In the genomic region with DNA sequence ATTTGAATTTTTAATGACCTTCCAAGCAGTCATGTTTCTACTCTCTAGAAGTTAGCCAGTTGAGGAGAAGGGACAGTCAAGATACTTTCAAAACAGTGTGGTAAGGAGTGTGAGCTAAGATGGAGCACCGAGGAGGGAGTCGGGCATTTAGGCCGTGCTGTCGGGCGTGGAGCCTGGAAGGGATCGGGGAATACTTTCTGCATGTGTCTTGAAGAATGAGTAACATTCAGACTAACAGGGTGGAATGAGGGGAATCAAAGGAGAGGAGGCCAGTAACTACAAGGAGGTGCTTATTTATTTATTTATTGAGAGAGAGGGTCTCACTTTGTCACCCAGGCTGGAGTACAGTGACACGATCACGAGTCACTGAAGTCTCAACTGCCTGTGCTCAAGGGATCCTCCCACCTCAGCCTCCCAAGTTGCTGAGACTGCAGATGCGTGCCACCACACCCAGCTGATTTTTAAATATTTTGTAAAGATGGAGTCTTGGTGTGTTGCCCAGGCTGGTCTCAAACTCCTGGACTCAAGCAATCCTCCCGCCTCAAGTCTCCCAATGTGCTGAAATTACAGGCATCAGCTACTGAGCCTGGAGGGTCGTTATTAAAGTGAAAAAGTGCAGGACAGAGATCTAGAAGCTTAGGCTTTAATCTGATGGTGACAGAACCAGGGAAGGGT, we compare ENCODE assay signal across 8 cellular contexts. TPM values are rescaled to one million over a fixed set of nuclear protein-coding genes. Genes with fewer than 3 reads are reported as not detected.
DNase-seq lines count a peak whose midpoint lies in the region; ATAC-seq, FAIRE-seq and TF ChIP-seq lines count a peak whose summit lies in the region.
"Not testable (repeated sequence)": the region's sequence is repeated elsewhere in the genome, so short reads cannot be mapped to it uniquely, and the experiment has no call there.

No MANE protein-coding gene starts in this region.

- peak; percentile 10 for DNase-seq in AG04449 (ENCODE audit: low read depth, low spot score)
- DNase-seq in GM12865 (ENCODE audit: low read depth); OCI-LY7 (ENCODE audit: low spot score); activated CD4-positive, alpha-beta memory T cell treated with anti-CD3 and anti-CD28 coated beads for 36 hours; HepG2 (ENCODE audit: low spot score); gastrocnemius medialis: not testable (repeated sequence)
- DNase-seq in K562 (ENCODE audit: extremely low read depth in 1 of 4, low spot score in 3 of 4) = peak in 1 of 4 experiments; percentile 27
- peak; percentile 41 for DNase-seq in fibroblast of gingiva (ENCODE audit: low read depth)

- not testable (repeated sequence) for TF ChIP-seq CTCF in AG04449 (IDR thresholded peaks at IDR 0.05; ENCODE audit: insufficient read depth, low read length, missing control alignments); GM12865 (IDR thresholded peaks at IDR 0.05; ENCODE audit: insufficient read depth, low read depth, low read length, missing control alignments); OCI-LY7 (conservative IDR thresholded peaks at IDR 0.05; ENCODE audit: low read length); K562 (IDR thresholded peaks at IDR 0.05 in 2 of 3, conservative IDR thresholded peaks at IDR 0.05 in 1 of 3; ENCODE audit: insufficient read depth in 2 of 3, low read depth in 1 of 3, low read length in 3 of 3); HepG2 (CRISPR knock-in tag; IDR thresholded peaks at IDR 0.05); gastrocnemius medialis (IDR thresholded peaks at IDR 0.05 in 4 of 5, conservative IDR thresholded peaks at IDR 0.05 in 1 of 5)

- H3K27ac ChIP-seq in OCI-LY7 (ENCODE audit: low read depth, low read length, poor library complexity, severe bottlenecking); HepG2 (ENCODE audit: extremely low read length, insufficient read depth, low read length): not testable (repeated sequence)
- peak overlapping the region; percentile 99; the same call in 1 of the 3 replicates for H3K27ac ChIP-seq in K562 (ENCODE audit: extremely low read depth, low read depth, low read length)
- peak overlapping the region in 3 of 4 donors; percentile 99 to 100 (median 99) for H3K27ac ChIP-seq in gastrocnemius medialis

- H3K27me3 ChIP-seq in K562 (ENCODE audit: control insufficient read depth in 2 of 2, insufficient read depth in 2 of 2, low read length in 2 of 2); HepG2 (ENCODE audit: control insufficient read depth in 1 of 2, insufficient read depth in 2 of 2, low read length in 2 of 2); gastrocnemius medialis: not testable (repeated sequence)

- not testable (repeated sequence) for H3K36me3 ChIP-seq in OCI-LY7 (ENCODE audit: insufficient read depth, low read length); K562 (ENCODE audit: control insufficient read depth, insufficient read depth, low read length); HepG2 (replicated peaks in 1 of 2; ENCODE audit: control insufficient read depth in 1 of 2, insufficient read depth in 2 of 2, low read length in 2 of 2); gastrocnemius medialis

- H3K9me2 ChIP-seq in OCI-LY7 (ENCODE audit: insufficient read depth, low read length) = not testable (repeated sequence)

- not testable (repeated sequence) for H3K36me3 Mint-ChIP-seq in activated CD4-positive, alpha-beta memory T cell treated with anti-CD3 and anti-CD28 coated beads for 36 hours

- WGBS in K562 (ENCODE audit: insufficient coverage, low coverage, missing lambda C conversion rate) = 50% methylated on average over 9 of the region's 11 CpGs
- 71% methylated on average over 11 of the region's 11 CpGs for WGBS in HepG2 (ENCODE audit: low lambda C conversion rate)

- not testable (repeated sequence) for H3K9me3 Mint-ChIP-seq in activated CD4-positive, alpha-beta memory T cell treated with anti-CD3 and anti-CD28 coated beads for 36 hours

- not testable (repeated sequence) for FAIRE-seq in K562 (lab: Jason Lieb, UNC); HepG2 (lab: Jason Lieb, UNC)

- not testable (repeated sequence) for TF ChIP-seq POLR2A in K562 (conservative IDR thresholded peaks at IDR 0.05); HepG2 (IDR thresholded peaks at IDR 0.05; ENCODE audit: insufficient read depth in 1 of 2, low read depth in 2 of 2, low read length in 2 of 2); gastrocnemius medialis (IDR thresholded peaks at IDR 0.05)

- CTCF ChIA-PET in AG04449 (lab: Yijun Ruan, JAX); OCI-LY7 (lab: Charles Lee; ENCODE audit: unreplicated experiment); K562 (lab: Yijun Ruan, JAX; ENCODE audit: low intra/inter-chr PET ratio); HepG2 (lab: Yijun Ruan, JAX; ENCODE audit: low intra/inter-chr PET ratio, low total read pairs): not testable (repeated sequence)
- CTCF ChIA-PET in activated CD4-positive, alpha-beta memory T cell treated with anti-CD3 and anti-CD28 coated beads for 36 hours (lab: Charles Lee) = interaction anchor here (1.1 kb wide), 1 partner anchor 61 kb away, joined by 3 read pairs; no protein-coding TSS in a partner anchor

- not testable (repeated sequence) for H3K9me3 ChIP-seq in OCI-LY7 (ENCODE audit: low read length); K562 (replicated peaks; ENCODE audit: control insufficient read depth, insufficient read depth, low read depth, low read length); HepG2 (ENCODE audit: low read length); gastrocnemius medialis

- H2AFZ ChIP-seq in OCI-LY7 (ENCODE audit: low read length); K562 (ENCODE audit: low read depth, low read length); HepG2 (ENCODE audit: low read length): not testable (repeated sequence)

- H3K9ac ChIP-seq in K562 (ENCODE audit: insufficient read depth in 1 of 2, low read depth in 2 of 2, low read length in 2 of 2) (peak overlapping the region in 1 of 2 experiments; percentile 56; a peak in 2 of 4 replicates), HepG2 (ENCODE audit: insufficient read depth, low read depth, low read length) (peak overlapping the region; percentile 87; the same call in 1 of the 2 replicates)

- in situ Hi-C loops in K562 (cut with MboI); HepG2 (cut with HindIII; ENCODE audit: extremely low pct_ligation_motif_present, low pct_unique_long_range_greater_than_20kb); gastrocnemius medialis (cut with MboI; ENCODE audit: low sequenced_read_pairs in 4 of 4): not testable (repeated sequence)

- H3K27me3 Mint-ChIP-seq in activated CD4-positive, alpha-beta memory T cell treated with anti-CD3 and anti-CD28 coated beads for 36 hours = not testable (repeated sequence)

- POLR2A ChIA-PET in AG04449 (lab: Yijun Ruan, JAX) (interaction anchor here (0.5 to 1.1 kb wide), 2 partner anchors 8 to 82 kb away, joined by 3 read pairs; no protein-coding TSS in a partner anchor), K562 (lab: Yijun Ruan, JAX) (interaction anchor here (1.2 kb wide), 1 partner anchor 364 kb away, joined by 3 read pairs; no protein-coding TSS in a partner anchor), HepG2 (lab: Yijun Ruan, JAX) (interaction anchor here (0.6 to 3.0 kb wide), 3 partner anchors 28 to 625 kb away, joined by 3 to 30 read pairs (median 3); a partner anchor contains a TSS)
- POLR2A ChIA-PET in OCI-LY7 (lab: Charles Lee) = not testable (repeated sequence)
- POLR2A ChIA-PET in activated CD4-positive, alpha-beta memory T cell treated with anti-CD3 and anti-CD28 coated beads for 36 hours (lab: Charles Lee) = interaction anchor here (1.4 kb wide), 1 partner anchor 26 kb away, joined by 11 read pairs; a partner anchor contains a TSS

- H3K4me3 Mint-ChIP-seq in activated CD4-positive, alpha-beta memory T cell treated with anti-CD3 and anti-CD28 coated beads for 36 hours = peak overlapping the region; percentile 51

- H3K4me3 ChIP-seq in AG04449 (ENCODE audit: low read depth, low read length) = peak overlapping the region; percentile 85
- H3K4me3 ChIP-seq in GM12865 (ENCODE audit: low read depth, low read length) = peak overlapping the region; percentile 97; the same call in 1 of the 2 replicates
- H3K4me3 ChIP-seq in OCI-LY7 (ENCODE audit: low read depth, low read length, poor library complexity, severe bottlenecking) = not testable (repeated sequence)
- peak overlapping the region; percentile 61; the same call in 1 of the 2 replicates for H3K4me3 ChIP-seq in K562
- H3K4me3 ChIP-seq in HepG2 (replicated peaks in 1 of 3; ENCODE audit: insufficient read depth in 1 of 3, low read depth in 2 of 3, low read length in 3 of 3) = peak overlapping the region; percentile 83 to 94 (median 91); a peak in 4 of 6 replicates
- peak overlapping the region; percentile 81 to 99 (median 87) for H3K4me3 ChIP-seq in gastrocnemius medialis

- peaks cover 23% of the 10 kb centered on the region for H3K4me1 Mint-ChIP-seq in activated CD4-positive, alpha-beta memory T cell treated with anti-CD3 and anti-CD28 coated beads for 36 hours (ENCODE audit: low read depth)

- peaks cover 41% of the 10 kb centered on the region; the same call in 1 of the 2 replicates for H3K79me2 ChIP-seq in OCI-LY7 (ENCODE audit: insufficient read depth, low read depth, low read length)
- peaks cover 61% of the 10 kb centered on the region for H3K79me2 ChIP-seq in K562 (ENCODE audit: control insufficient read depth, insufficient read depth, low read length)
- peaks cover 43% of the 10 kb centered on the region for H3K79me2 ChIP-seq in HepG2 (ENCODE audit: insufficient read depth, low read length)

- intact Hi-C loops in OCI-LY7 (cut with micrococcal nuclease; ENCODE audit: unreplicated experiment) = not testable (repeated sequence)
- intact Hi-C loops in activated CD4-positive, alpha-beta memory T cell treated with anti-CD3 and anti-CD28 coated beads for 36 hours (cut with micrococcal nuclease) = loop anchor here (10.0 kb wide), 1 partner anchor 189 kb away; no protein-coding TSS in a partner anchor
- intact Hi-C loops in K562 (cut with micrococcal nuclease) (loop anchor here (10.0 kb wide), 1 partner anchor 91 kb away; no protein-coding TSS in a partner anchor), HepG2 (cut with micrococcal nuclease; ENCODE audit: unreplicated experiment) (loop anchor here (10.0 kb wide), 1 partner anchor 101 kb away; no protein-coding TSS in a partner anchor), gastrocnemius medialis (cut with DNase I; ENCODE audit: low total_unique reads) (loop anchor here (1.0 to 10.0 kb wide), 3 partner anchors 25 to 161 kb away; a partner anchor contains a TSS)

- H3K27ac Mint-ChIP-seq in activated CD4-positive, alpha-beta memory T cell treated with anti-CD3 and anti-CD28 coated beads for 36 hours = not testable (repeated sequence)

- ATAC-seq in K562, HepG2, gastrocnemius medialis: not testable (repeated sequence)

- not testable (repeated sequence) for TF ChIP-seq EP300 in K562 (IDR thresholded peaks at IDR 0.05; ENCODE audit: low read length); HepG2 (IDR thresholded peaks at IDR 0.05; ENCODE audit: low read depth in 2 of 2, low read length in 2 of 2); HepG2 (CRISPR knock-in tag; IDR thresholded peaks at IDR 0.05; ENCODE audit: borderline replicate concordance)

- TF ChIP-seq RAD21 in K562 (CRISPR knock-in tag; conservative IDR thresholded peaks at IDR 0.05 in 1 of 2, IDR thresholded peaks at IDR 0.05 in 1 of 2); HepG2 (CRISPR knock-in tag; IDR thresholded peaks at IDR 0.05): not testable (repeated sequence)

- H3K4me1 ChIP-seq in OCI-LY7 (ENCODE audit: insufficient read depth, low read length, poor library complexity, severe bottlenecking) = not testable (repeated sequence)
- peaks cover 6 to 30% of the 10 kb centered on the region in 2 experiments; a peak in 4 of 5 replicates for H3K4me1 ChIP-seq in K562 (replicated peaks in 1 of 2; ENCODE audit: control insufficient read depth in 2 of 2, insufficient read depth in 2 of 2, low read length in 2 of 2)
- H3K4me1 ChIP-seq in HepG2 (ENCODE audit: insufficient read depth, low read length) = peaks cover 21% of the 10 kb centered on the region
- peaks cover 11 to 13% of the 10 kb centered on the region in 2 donors for H3K4me1 ChIP-seq in gastrocnemius medialis

- BruUV-seq in OCI-LY7 (replicated peaks; lab: Mats Ljungman, UMichigan) = TSS peak; percentile 15
- BruUV-seq in K562 (replicated peaks; lab: Mats Ljungman, UMichigan); HepG2 (replicated peaks; lab: Mats Ljungman, UMichigan): not testable (repeated sequence)

- not testable (repeated sequence) for H3K9me1 ChIP-seq in K562 (ENCODE audit: control insufficient read depth, insufficient read depth, low read length)

- H4K20me1 ChIP-seq in OCI-LY7 (ENCODE audit: insufficient read depth, low read length); K562 (replicated peaks; ENCODE audit: control insufficient read depth, insufficient read depth, low read length); HepG2 (ENCODE audit: insufficient read depth, low read length): not testable (repeated sequence)

- H3K4me2 ChIP-seq in OCI-LY7 (ENCODE audit: low read length) = peak overlapping the region; percentile 72
- H3K4me2 ChIP-seq in K562 (ENCODE audit: insufficient read depth, low read length) = peak overlapping the region; percentile 59
- H3K4me2 ChIP-seq in HepG2 (ENCODE audit: low read depth, low read length) = peak overlapping the region; percentile 86

RNA-seq across cellular contexts. Expression of a gene that starts 27.3 kb away (rescaled TPM):
- 32.9 and 40.5 TPM in 2 replicates for total RNA-seq in OCI-LY7 (2014; rRNA removed; shearing (Covaris generic))
- total RNA-seq in OCI-LY7 (2022) (41.8 and 43.3 TPM in 2 replicates), K562 (2014; rRNA removed) (5.0 and 10.3 TPM in 2 replicates), K562 (2014; rRNA removed; fragmentation: Illumina TruSeq; extraction: Trizol) (9.0 and 9.6 TPM in 2 replicates), K562 (2015; rRNA removed; fragmentation: Illumina TruSeq; extraction: Trizol) (7.6 and 8.2 TPM in 2 replicates), K562 (2021) (11.4 and 12.3 TPM in 2 replicates), HepG2 (2016; rRNA removed; fragmentation: Illumina TruSeq; extraction: Trizol) (7.3 and 7.7 TPM in 2 replicates), gastrocnemius medialis (1 to 10 TPM; 3.0 to 6.0 (median 5.5) TPM)
- total RNA-seq in activated CD4-positive, alpha-beta memory T cell treated with anti-CD3 and anti-CD28 coated beads for 36 hours = 1 to 10 TPM; 7.4 to 8.2 TPM
- 25.1 and 37.5 TPM in 2 replicates for total RNA-seq in K562 (2011; cell fraction: chromatin; rRNA removed; ENCODE audit: low replicate concordance)
- 22.6 and 24.3 TPM in 2 replicates for total RNA-seq in K562 (2011; cell fraction: nucleolus; rRNA removed)
- 26.7 and 37.0 TPM in 2 replicates for total RNA-seq in K562 (2011; cell fraction: nucleoplasm; rRNA removed)
- polyA plus RNA-seq in K562 (2011; rRNA removed) (23.6 and 26.0 TPM in 2 replicates), K562 (2014; fragmentation: Illumina TruSeq; extraction: Trizol) (10.6 and 11.8 TPM in 2 replicates), K562 (2014; fragmentation: Nextera tagmentation; extraction: Ambion mirVana) (1 to 10 TPM; 1.5 to 1.7 TPM), K562 (2014; rRNA removed) (10.1 and 11.7 TPM in 2 replicates), HepG2 (2011; rRNA removed) (13.5 and 17.3 TPM in 2 replicates)
- 25.6 and 33.4 TPM in 2 replicates for polyA plus RNA-seq in K562 (2011; cell fraction: cytosol; rRNA removed)
- 46.8 and 68.8 TPM in 2 replicates for polyA plus RNA-seq in K562 (2011; cell fraction: nucleus; rRNA removed)
- polyA plus RNA-seq in K562 (2012) = 7.9 and 17.0 TPM in 2 replicates
- polyA minus RNA-seq in K562 (2011; rRNA and poly(A)+ RNA removed) = 10.4 and 17.3 TPM in 2 replicates
- polyA minus RNA-seq in K562 (2011; cell fraction: cytosol; rRNA and poly(A)+ RNA removed) = 7.6 and 9.8 TPM in 2 replicates
- 10.2 and 12.0 TPM in 2 replicates for polyA minus RNA-seq in K562 (2011; cell fraction: nucleus; rRNA and poly(A)+ RNA removed)
- total RNA-seq in HepG2 (2016; cell fraction: cytosol; rRNA removed; fragmentation: Illumina TruSeq; extraction: Trizol; ENCODE audit: low read depth) = 2.4 and 3.2 TPM in 2 replicates
- 7.3 and 7.8 TPM in 2 replicates for total RNA-seq in HepG2 (2016; cell fraction: insoluble cytoplasmic fraction; rRNA removed; fragmentation: Illumina TruSeq; extraction: Trizol)
- total RNA-seq in HepG2 (2016; cell fraction: membrane; rRNA removed; fragmentation: Illumina TruSeq; extraction: Trizol) = 6.7 and 7.6 TPM in 2 replicates
- total RNA-seq in HepG2 (2016; cell fraction: nucleus; rRNA removed; fragmentation: Illumina TruSeq; extraction: Trizol) = 6.7 and 8.8 TPM in 2 replicates
- polyA plus RNA-seq in HepG2 (2011; cell fraction: cytosol; rRNA removed) = 10.1 and 11.5 TPM in 2 replicates
- polyA plus RNA-seq in HepG2 (2011; cell fraction: nucleus; rRNA removed) = 42.5 and 49.3 TPM in 2 replicates
- 7.8 and 8.2 TPM in 2 replicates for polyA plus RNA-seq in HepG2 (2012)
- polyA plus RNA-seq in HepG2 (2016; cell fraction: cytosol; fragmentation: Illumina TruSeq; extraction: Trizol; ENCODE audit: low read depth) = 3.2 and 3.4 TPM in 2 replicates
- 7.2 and 8.3 TPM in 2 replicates for polyA plus RNA-seq in HepG2 (2016; cell fraction: insoluble cytoplasmic fraction; fragmentation: Illumina TruSeq; extraction: Trizol; ENCODE audit: low read depth)
- 5.2 and 5.4 TPM in 2 replicates for polyA plus RNA-seq in HepG2 (2016; cell fraction: membrane; fragmentation: Illumina TruSeq; extraction: Trizol; ENCODE audit: low read depth)
- polyA plus RNA-seq in HepG2 (2016; cell fraction: nucleus; fragmentation: Illumina TruSeq; extraction: Trizol; ENCODE audit: insufficient read depth, low read depth) = 13.1 and 16.6 TPM in 2 replicates
- polyA minus RNA-seq in HepG2 (2011; rRNA and poly(A)+ RNA removed; ENCODE audit: low replicate concordance) = 18.1 and 37.2 TPM in 2 replicates
- 6.1 and 7.2 TPM in 2 replicates for polyA minus RNA-seq in HepG2 (2011; cell fraction: cytosol; rRNA and poly(A)+ RNA removed)
- polyA minus RNA-seq in HepG2 (2011; cell fraction: nucleus; rRNA and poly(A)+ RNA removed) = 15.7 and 20.1 TPM in 2 replicates
